1 cellular context compared by ENCODE assay signal in the genomic region with DNA sequence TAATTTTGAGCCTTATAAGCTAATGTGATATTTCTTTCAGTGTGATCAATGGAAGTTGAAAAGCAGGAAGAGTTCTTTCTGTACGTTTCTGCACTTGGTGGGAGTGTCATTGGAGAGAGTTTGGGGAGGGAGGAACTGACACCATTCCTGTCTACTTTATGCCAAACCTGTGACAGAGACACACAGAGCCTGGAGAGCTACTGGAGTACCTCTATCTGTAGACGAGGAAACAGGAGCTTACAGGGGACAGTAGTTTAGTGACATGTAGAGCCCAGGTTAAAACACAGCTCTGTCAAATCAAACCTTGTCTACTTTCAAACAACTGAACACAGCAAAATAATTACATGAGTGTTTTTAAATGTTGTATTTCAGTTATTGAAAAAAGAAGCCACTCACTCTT.
TF ChIP-seq lines count a peak whose summit lies in the region.

No MANE protein-coding gene starts in this region.

TF ChIP-seq in GM12878, 131 proteins besides CTCF, POLR2A, EP300 and RAD21 (continued from another document):
- TF ChIP-seq, protein P1, sequence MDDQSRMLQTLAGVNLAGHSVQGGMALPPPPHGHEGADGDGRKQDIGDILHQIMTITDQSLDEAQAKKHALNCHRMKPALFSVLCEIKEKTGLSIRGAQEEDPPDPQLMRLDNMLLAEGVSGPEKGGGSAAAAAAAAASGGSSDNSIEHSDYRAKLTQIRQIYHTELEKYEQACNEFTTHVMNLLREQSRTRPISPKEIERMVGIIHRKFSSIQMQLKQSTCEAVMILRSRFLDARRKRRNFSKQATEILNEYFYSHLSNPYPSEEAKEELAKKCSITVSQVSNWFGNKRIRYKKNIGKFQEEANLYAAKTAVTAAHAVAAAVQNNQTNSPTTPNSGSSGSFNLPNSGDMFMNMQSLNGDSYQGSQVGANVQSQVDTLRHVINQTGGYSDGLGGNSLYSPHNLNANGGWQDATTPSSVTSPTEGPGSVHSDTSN (IDR thresholded peaks at IDR 0.05; ENCODE audit: insufficient replicate concordance, low read depth, low read length) = no peak
- no peak for TF ChIP-seq SUZ12 (IDR thresholded peaks at IDR 0.05; ENCODE audit: unreplicated experiment)
- TF ChIP-seq, protein P2, sequence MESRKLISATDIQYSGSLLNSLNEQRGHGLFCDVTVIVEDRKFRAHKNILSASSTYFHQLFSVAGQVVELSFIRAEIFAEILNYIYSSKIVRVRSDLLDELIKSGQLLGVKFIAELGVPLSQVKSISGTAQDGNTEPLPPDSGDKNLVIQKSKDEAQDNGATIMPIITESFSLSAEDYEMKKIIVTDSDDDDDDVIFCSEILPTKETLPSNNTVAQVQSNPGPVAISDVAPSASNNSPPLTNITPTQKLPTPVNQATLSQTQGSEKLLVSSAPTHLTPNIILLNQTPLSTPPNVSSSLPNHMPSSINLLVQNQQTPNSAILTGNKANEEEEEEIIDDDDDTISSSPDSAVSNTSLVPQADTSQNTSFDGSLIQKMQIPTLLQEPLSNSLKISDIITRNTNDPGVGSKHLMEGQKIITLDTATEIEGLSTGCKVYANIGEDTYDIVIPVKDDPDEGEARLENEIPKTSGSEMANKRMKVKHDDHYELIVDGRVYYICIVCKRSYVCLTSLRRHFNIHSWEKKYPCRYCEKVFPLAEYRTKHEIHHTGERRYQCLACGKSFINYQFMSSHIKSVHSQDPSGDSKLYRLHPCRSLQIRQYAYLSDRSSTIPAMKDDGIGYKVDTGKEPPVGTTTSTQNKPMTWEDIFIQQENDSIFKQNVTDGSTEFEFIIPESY (IDR thresholded peaks at IDR 0.05) = no peak
- no peak for TF ChIP-seq ZNF622 (IDR thresholded peaks at IDR 0.05)
- TF ChIP-seq, protein P3, sequence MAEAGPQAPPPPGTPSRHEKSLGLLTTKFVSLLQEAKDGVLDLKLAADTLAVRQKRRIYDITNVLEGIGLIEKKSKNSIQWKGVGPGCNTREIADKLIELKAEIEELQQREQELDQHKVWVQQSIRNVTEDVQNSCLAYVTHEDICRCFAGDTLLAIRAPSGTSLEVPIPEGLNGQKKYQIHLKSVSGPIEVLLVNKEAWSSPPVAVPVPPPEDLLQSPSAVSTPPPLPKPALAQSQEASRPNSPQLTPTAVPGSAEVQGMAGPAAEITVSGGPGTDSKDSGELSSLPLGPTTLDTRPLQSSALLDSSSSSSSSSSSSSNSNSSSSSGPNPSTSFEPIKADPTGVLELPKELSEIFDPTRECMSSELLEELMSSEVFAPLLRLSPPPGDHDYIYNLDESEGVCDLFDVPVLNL (IDR thresholded peaks at IDR 0.05; ENCODE audit: low read depth, low read length) = no peak
- TF ChIP-seq STAT1 (conservative IDR thresholded peaks at IDR 0.05) = no peak
- TF ChIP-seq HDGF (IDR thresholded peaks at IDR 0.05) = no peak
- no peak for TF ChIP-seq TCF3 (IDR thresholded peaks at IDR 0.05; ENCODE audit: borderline replicate concordance, insufficient read depth, low read depth, low read length)
- TF ChIP-seq POU2F2 (IDR thresholded peaks at IDR 0.05; ENCODE audit: borderline replicate concordance, low read depth, low read length) = no peak
TF ChIP-seq in GM12878: peak in this region for 0.
